In the genomic region with DNA sequence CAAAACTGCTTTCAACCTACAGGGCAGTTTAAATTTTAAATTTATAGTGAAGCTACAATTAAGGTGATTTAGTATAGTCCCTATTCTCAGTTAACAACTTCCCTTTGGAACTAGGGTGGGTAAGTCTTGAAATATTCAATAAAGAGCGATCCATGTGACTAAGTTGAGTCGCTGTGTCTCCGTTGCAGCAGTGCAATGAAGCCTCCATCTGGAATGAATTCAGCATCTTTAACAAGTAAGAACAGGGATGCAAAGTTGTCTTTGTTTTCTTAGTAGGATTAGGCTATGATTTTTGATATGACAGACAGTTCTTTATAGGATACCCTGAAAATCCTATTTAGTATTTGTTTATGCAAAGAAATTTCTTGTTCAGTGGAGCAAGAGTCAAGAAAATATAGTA, we compare ENCODE assay signal across 22 cellular contexts. TPM values are rescaled to one million over a fixed set of nuclear protein-coding genes. Genes with fewer than 3 reads are reported as not detected.
DNase-seq lines count a peak whose midpoint lies in the region; ATAC-seq, FAIRE-seq and TF ChIP-seq lines count a peak whose summit lies in the region.
"Had no signal": no experiment of that assay in that cellular context is flagged by ENCODE, and none has a peak within 500 bp of the region (broad histone marks: within the 10 kb centered on the region; RNA-seq: fewer than 3 reads in every experiment).

No MANE protein-coding gene starts in this region.

- no peak overlapping the region for H3K27ac Mint-ChIP-seq in Calu3 (ENCODE audit: unreplicated experiment)
- H3K27ac Mint-ChIP-seq: activated T-helper 1 cell treated with anti-CD3 and anti-CD28 coated beads, Interleukin-12 subunit alpha, Interleukin-12 subunit beta, Interleukin-2, Interleukin-4 antibody, amounts not matched to agents 30 ng/mL and 10 ng/mL and 1 ng/mL, durations not matched to agents 14 hours and 24 hours and 36 hours; stimulated activated effector memory CD8-positive, alpha-beta T cell treated with anti-CD3 and anti-CD28 coated beads, Interleukin-12 subunit alpha, Interleukin-12 subunit beta, amount 100 ng/mL, for 72 hours; T-helper 2 cell treated with Interferon-gamma antibody and Interleukin-4, amounts not matched to agents 5 μg/mL and 100 μg/mL, for 36 hours had no signal

- no peak for ATAC-seq in GM18519 (IDR thresholded peaks at IDR 0.05; ENCODE audit: low FRiP score, unreplicated experiment)
- ATAC-seq: stimulated activated effector memory CD8-positive, alpha-beta T cell treated with anti-CD3 and anti-CD28 coated beads, Interleukin-12 subunit alpha, Interleukin-12 subunit beta, amount 100 ng/mL, for 72 hours had no signal

- no peak overlapping the region for H3K4me3 ChIP-seq in fibroblast of the aortic adventitia (ENCODE audit: low read depth, low read length)
- no peak overlapping the region for H3K4me3 ChIP-seq in smooth muscle cell
- H3K4me3 ChIP-seq: MG63, thoracic aorta had no signal

- no peaks in the 10 kb centered on the region for H3K9me3 Mint-ChIP-seq in Calu3 (ENCODE audit: low read depth, unreplicated experiment)
- H3K9me3 Mint-ChIP-seq: activated T-helper 1 cell treated with anti-CD3 and anti-CD28 coated beads, Interleukin-12 subunit alpha, Interleukin-12 subunit beta, Interleukin-2, Interleukin-4 antibody, amounts not matched to agents 30 ng/mL and 10 ng/mL and 1 ng/mL, durations not matched to agents 14 hours and 24 hours and 36 hours; stimulated activated effector memory CD8-positive, alpha-beta T cell treated with anti-CD3 and anti-CD28 coated beads, Interleukin-12 subunit alpha, Interleukin-12 subunit beta, amount 100 ng/mL, for 72 hours; T-helper 2 cell treated with Interferon-gamma antibody and Interleukin-4, amounts not matched to agents 5 μg/mL and 100 μg/mL, for 36 hours had no signal

- H3K9me3 ChIP-seq in smooth muscle cell (replicated peaks; ENCODE audit: low read depth), result no peaks in the 10 kb centered on the region
- H3K9me3 ChIP-seq: MG63, neutrophil, thoracic aorta had no signal

- 40% methylated on average over 3 of the region's 3 CpGs for WGBS in smooth muscle cell (ENCODE audit: low lambda C conversion rate)

- peak overlapping the region; percentile 40 for H3K9ac ChIP-seq in smooth muscle cell (ENCODE audit: low read depth)

- H3K79me2 ChIP-seq in smooth muscle cell (ENCODE audit: low read depth), result peaks cover 85% of the 10 kb centered on the region

- no peaks in the 10 kb centered on the region for H3K36me3 ChIP-seq in smooth muscle cell (ENCODE audit: low read depth)
- H3K36me3 ChIP-seq: MG63, neutrophil, thoracic aorta had no signal

- FAIRE-seq in H54 (lab: Jason Lieb, UNC), result peak; percentile 61
- FAIRE-seq in TTC549 (lab: Jason Lieb, UNC), result peak; percentile 54
- FAIRE-seq: GM18507 had no signal

- peak overlapping the region; percentile 15 for H2AFZ ChIP-seq in smooth muscle cell (ENCODE audit: low read depth)

- TF ChIP-seq CTCF in fibroblast of the aortic adventitia (IDR thresholded peaks at IDR 0.05; ENCODE audit: insufficient read depth, low read length), result no peak
- no peak for TF ChIP-seq CTCF in smooth muscle cell (IDR thresholded peaks at IDR 0.05; ENCODE audit: borderline replicate concordance, insufficient read depth, poor library complexity, severe bottlenecking)
- no peak for TF ChIP-seq CTCF in Calu3 (IDR thresholded peaks at IDR 0.05; ENCODE audit: unreplicated experiment)

- peak overlapping the region; percentile 76 for H3K4me2 ChIP-seq in smooth muscle cell

- DNase-seq in H54 (ENCODE audit: insufficient read length, low spot score), result no peak
- peak; percentile 54 for DNase-seq in fibroblast of the aortic adventitia (ENCODE audit: low read depth)
- DNase-seq in smooth muscle cell (lab: John Stamatoyannopoulos, UW; ENCODE audit: unreplicated experiment), result no peak
- DNase-seq in activated CD4-positive, alpha-beta T cell treated with anti-CD3 and anti-CD28 coated beads, Interleukin-2, amount 50 U/mL, for 48 hours, result no peak
- DNase-seq in Calu3, result no peak
- DNase-seq: activated CD4-positive, CD25-positive, alpha-beta regulatory T cell; activated CD8-positive, alpha-beta memory T cell treated with anti-CD3 and anti-CD28 coated beads for 24 hours; C1 segment of cervical spinal cord; DMS79; effector CD4-positive, alpha-beta T cell; MG63; NCI-H187 treated with DMSO at 0.1 percent for 48 hours; retina; SIG-M5 had no signal

- no peaks in the 10 kb centered on the region for H3K27me3 ChIP-seq in smooth muscle cell (ENCODE audit: low read depth)
- H3K27me3 ChIP-seq: MG63, neutrophil had no signal

- BruUV-seq in Calu3 (replicated peaks; lab: Mats Ljungman, UMichigan), result no TSS peak

- CTCF ChIA-PET in Calu3 (lab: Charles Lee), result no interaction called here

- intact Hi-C loops in Calu3 (cut with micrococcal nuclease; ENCODE audit: unreplicated experiment), result no loop called here

- no peak overlapping the region for H3K4me3 Mint-ChIP-seq in Calu3 (ENCODE audit: low read depth, unreplicated experiment)
- H3K4me3 Mint-ChIP-seq: activated T-helper 1 cell treated with anti-CD3 and anti-CD28 coated beads, Interleukin-12 subunit alpha, Interleukin-12 subunit beta, Interleukin-2, Interleukin-4 antibody, amounts not matched to agents 30 ng/mL and 10 ng/mL and 1 ng/mL, durations not matched to agents 14 hours and 24 hours and 36 hours; stimulated activated effector memory CD8-positive, alpha-beta T cell treated with anti-CD3 and anti-CD28 coated beads, Interleukin-12 subunit alpha, Interleukin-12 subunit beta, amount 100 ng/mL, for 72 hours; T-helper 2 cell treated with Interferon-gamma antibody and Interleukin-4, amounts not matched to agents 5 μg/mL and 100 μg/mL, for 36 hours had no signal

- no peaks in the 10 kb centered on the region for H3K27me3 Mint-ChIP-seq in Calu3 (ENCODE audit: unreplicated experiment)

- no peaks in the 10 kb centered on the region for H3K36me3 Mint-ChIP-seq in Calu3 (ENCODE audit: insufficient read depth, unreplicated experiment)
- H3K36me3 Mint-ChIP-seq: stimulated activated effector memory CD8-positive, alpha-beta T cell treated with anti-CD3 and anti-CD28 coated beads, Interleukin-12 subunit alpha, Interleukin-12 subunit beta, amount 100 ng/mL, for 72 hours had no signal

- peaks cover 7% of the 10 kb centered on the region for H3F3A ChIP-seq in smooth muscle cell (ENCODE audit: low read depth)

- peaks cover 11% of the 10 kb centered on the region for H3K4me1 Mint-ChIP-seq in Calu3 (ENCODE audit: low read depth, unreplicated experiment)
- H3K4me1 Mint-ChIP-seq: stimulated activated effector memory CD8-positive, alpha-beta T cell treated with anti-CD3 and anti-CD28 coated beads, Interleukin-12 subunit alpha, Interleukin-12 subunit beta, amount 100 ng/mL, for 72 hours had no signal

- H4K20me1 ChIP-seq in smooth muscle cell (ENCODE audit: low read depth), result no peaks in the 10 kb centered on the region

- TF ChIP-seq POLR2A in H54 (IDR thresholded peaks at IDR 0.05; ENCODE audit: low read depth, low read length), result no peak

- H3K27ac ChIP-seq in smooth muscle cell (ENCODE audit: low read depth), result peak overlapping the region; percentile 97
- H3K27ac ChIP-seq: neutrophil had no signal

- H3K4me1 ChIP-seq in smooth muscle cell (ENCODE audit: low read depth), result peaks cover 25% of the 10 kb centered on the region

RNA-seq across cellular contexts. Expression of a gene that starts 52.6 kb away (rescaled TPM):
- total RNA-seq in fibroblast of the aortic adventitia (ENCODE audit: low replicate concordance) (68.4 and 84.1 TPM in 2 replicates), smooth muscle cell (50.6 and 53.8 TPM in 2 replicates), Calu3 (2022) (1.3 TPM in 2 replicates)
- 40.9 and 42.9 TPM in 2 replicates for polyA plus RNA-seq in smooth muscle cell

Comparison
In these comparisons a context has a peak if more than half of its experiments do, and no peak if none do; other contexts are left out.
1. RNA of a gene that starts 52.6 kb away (total RNA-seq): 68.4 to 84.1 TPM in fibroblast of the aortic adventitia and 50.6 to 53.8 TPM in smooth muscle cell; 1.3 TPM in Calu3; every median in the first group is over 10 times any median in the second.